In the genomic region with DNA sequence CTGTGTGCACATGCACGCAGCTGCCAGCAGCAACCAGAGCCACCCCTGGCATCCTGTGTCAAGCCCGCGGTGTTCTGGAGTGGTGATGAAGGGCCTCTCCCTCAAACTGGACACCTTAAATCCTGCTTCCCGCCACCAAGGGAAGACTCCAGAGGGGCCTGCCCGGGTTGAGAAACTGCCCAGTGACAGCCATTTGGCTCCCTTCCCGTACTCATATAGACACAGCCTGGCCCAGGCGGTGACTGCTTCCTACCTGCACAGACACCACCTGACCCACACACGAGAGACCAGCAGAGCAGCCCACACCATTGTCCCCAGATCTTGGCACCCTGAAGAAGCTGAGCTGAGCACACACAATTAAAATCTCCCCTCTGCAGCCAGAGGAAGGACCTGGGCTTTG, we compare ENCODE assay signal across 22 cellular contexts.
A peak's percentile ranks its signal among the peaks of the same experiment; 100 is the strongest.
DNase-seq lines count a peak whose midpoint lies in the region; FAIRE-seq and TF ChIP-seq lines count a peak whose summit lies in the region.
"Had no signal": no experiment of that assay in that cellular context is flagged by ENCODE, and none has a peak within 500 bp of the region (broad histone marks: within the 10 kb centered on the region; RNA-seq: fewer than 3 reads in every experiment).

No MANE protein-coding gene starts in this region.

- no peak overlapping the region for H3K27ac ChIP-seq in mesendoderm (ENCODE audit: low read depth, low read length)
- no peak overlapping the region for H3K27ac ChIP-seq in trophoblast cell (ENCODE audit: low read depth, low read length)
- H3K27ac ChIP-seq in vagina: no peak overlapping the region
- H3K27ac ChIP-seq: brain microvascular endothelial cell, SJCRH30 had no signal

- H2BK12ac ChIP-seq in trophoblast cell (ENCODE audit: low read length): no peak overlapping the region

- peak overlapping the region; percentile 81 for H3K56ac ChIP-seq in mesendoderm (ENCODE audit: low read length)

- H3K4me1 ChIP-seq in mesendoderm (ENCODE audit: control insufficient read depth, low read depth, low read length): peaks cover 15% of the 10 kb centered on the region
- no peaks in the 10 kb centered on the region for H3K4me1 ChIP-seq in trophoblast cell (ENCODE audit: control insufficient read depth in 1 of 2, insufficient read depth in 2 of 2, low read length in 2 of 2)
- no peaks in the 10 kb centered on the region for H3K4me1 ChIP-seq in vagina
- H3K4me1 ChIP-seq: SJCRH30 had no signal

- no peaks in the 10 kb centered on the region for H3K36me3 ChIP-seq in mesendoderm (ENCODE audit: control insufficient read depth, insufficient read depth, low read length)
- no peaks in the 10 kb centered on the region for H3K36me3 ChIP-seq in trophoblast cell (ENCODE audit: control insufficient read depth in 1 of 2, insufficient read depth in 2 of 2, low read length in 2 of 2)
- H3K36me3 ChIP-seq in vagina: no peaks in the 10 kb centered on the region
- H3K36me3 ChIP-seq: brain microvascular endothelial cell, SJCRH30 had no signal

- H2BK5ac ChIP-seq in mesendoderm (ENCODE audit: low read length) (peak overlapping the region; percentile 18), trophoblast cell (ENCODE audit: low read depth, low read length, poor library complexity) (no peak overlapping the region)

- H4K91ac ChIP-seq in trophoblast cell (ENCODE audit: low read depth, low read length): no peak overlapping the region

- H4K8ac ChIP-seq in mesendoderm (ENCODE audit: low read depth, low read length) (no peak overlapping the region), trophoblast cell (ENCODE audit: low read depth, low read length) (no peak overlapping the region)

- no peak overlapping the region for H3K4me2 ChIP-seq in mesendoderm (ENCODE audit: low read length)
- no peak overlapping the region for H3K4me2 ChIP-seq in trophoblast cell (ENCODE audit: low read length)

- H4K5ac ChIP-seq in mesendoderm (ENCODE audit: low read length): no peak overlapping the region

- H3K4me3 ChIP-seq in LNCaP clone FGC (ENCODE audit: low read depth, low read length): no peak overlapping the region
- no peak overlapping the region for H3K4me3 ChIP-seq in mesendoderm (ENCODE audit: low read length)
- no peak overlapping the region for H3K4me3 ChIP-seq in trophoblast cell (ENCODE audit: low read depth, low read length)
- H3K4me3 ChIP-seq in vagina: no peak overlapping the region
- H3K4me3 ChIP-seq: SJCRH30 had no signal

- H2BK15ac ChIP-seq in mesendoderm (replicated peaks; ENCODE audit: low read depth): no peak overlapping the region

- H2AK5ac ChIP-seq in mesendoderm (ENCODE audit: low read length) (no peak overlapping the region), trophoblast cell (ENCODE audit: low read length) (no peak overlapping the region)

- DNase-seq in COR-L47 (lab: John Stamatoyannopoulos, UW) (peak; percentile 85), LNCaP clone FGC (ENCODE audit: low read depth) (peak; percentile 32), NCI-H748 (lab: John Stamatoyannopoulos, UW; ENCODE audit: unreplicated experiment) (peak; percentile 63), mesendoderm (no peak), trophoblast cell (no peak), GM12891 (ENCODE audit: insufficient read length, low spot score) (no peak), vagina (ENCODE audit: extremely low spot score in 2 of 2) (no peak), NCI-H1930 (lab: John Stamatoyannopoulos, UW) (no peak)
- DNase-seq: activated B cell treated with CpG ODN at 0.5 μM for 24 hours; activated CD8-positive, alpha-beta memory T cell treated with anti-CD3 and anti-CD28 coated beads for 24 hours; activated naive CD8-positive, alpha-beta T cell treated with anti-CD3 and anti-CD28 coated beads, Interleukin-2, amount 10 ng/mL, durations not matched to agents 7 days and 5 days; brain microvascular endothelial cell; CD8-positive, alpha-beta T cell; dermis blood vessel endothelial cell; KBM-7; MV-4-11; NCI-H524 treated with DMSO at 0.1 percent for 48 hours; OCI-M1; SJCRH30; T-helper 17 cell had no signal

- no peak overlapping the region for H2AFZ ChIP-seq in trophoblast cell (ENCODE audit: insufficient read depth, low read length, poor library complexity)

- no peak for FAIRE-seq in GM12891 (lab: Jason Lieb, UNC)
- FAIRE-seq: frontal cortex, urothelium cell line had no signal

- WGBS in mesendoderm (ENCODE audit: extremely low coverage, insufficient coverage, low lambda C conversion rate): no CpG with 5 or more reads among the region's 8 CpGs
- no CpG with 5 or more reads among the region's 8 CpGs for WGBS in trophoblast cell (ENCODE audit: extremely low coverage, insufficient coverage, insufficient read length)

- TF ChIP-seq CTCF in LNCaP clone FGC (IDR thresholded peaks at IDR 0.05; ENCODE audit: control insufficient read depth, extremely low read depth, insufficient read depth): no peak
- no peak for TF ChIP-seq CTCF in vagina (IDR thresholded peaks at IDR 0.05)

- H3K79me1 ChIP-seq in mesendoderm (ENCODE audit: low read length) (no peaks in the 10 kb centered on the region), trophoblast cell (ENCODE audit: low read length) (no peaks in the 10 kb centered on the region)

- H3K14ac ChIP-seq in trophoblast cell (ENCODE audit: low read length): no peak overlapping the region

- TF ChIP-seq POLR2A in GM12891 (IDR thresholded peaks at IDR 0.05; ENCODE audit: low read depth, low read length) (no peak), vagina (IDR thresholded peaks at IDR 0.05) (no peak)

- H3K9me3 ChIP-seq in trophoblast cell (ENCODE audit: insufficient read depth, low read depth, low read length) (peaks cover 3% of the 10 kb centered on the region), vagina (no peaks in the 10 kb centered on the region)
- H3K9me3 ChIP-seq: SJCRH30 had no signal

- H3K27me3 ChIP-seq in mesendoderm (ENCODE audit: insufficient read depth, low read length, poor library complexity) (no peaks in the 10 kb centered on the region), trophoblast cell (ENCODE audit: insufficient read depth, low read length) (no peaks in the 10 kb centered on the region), vagina (peaks cover 3% of the 10 kb centered on the region)

- H3K23ac ChIP-seq in mesendoderm (ENCODE audit: low read length): no peak overlapping the region
- no peak overlapping the region for H3K23ac ChIP-seq in trophoblast cell (ENCODE audit: low read length)

- H2BK120ac ChIP-seq in mesendoderm (ENCODE audit: low read depth, low read length) (no peak overlapping the region), trophoblast cell (ENCODE audit: insufficient read depth, low read length, poor library complexity) (no peak overlapping the region)

- H4K12ac ChIP-seq in trophoblast cell (ENCODE audit: low read depth, low read length): no peak overlapping the region

- intact Hi-C loops in vagina (cut with DNase I): no loop called here

- H3K79me2 ChIP-seq in mesendoderm (ENCODE audit: control insufficient read depth, insufficient read depth, low read length) (no peaks in the 10 kb centered on the region), trophoblast cell (ENCODE audit: control insufficient read depth, insufficient read depth, low read length, poor library complexity) (no peaks in the 10 kb centered on the region)

- H3K4ac ChIP-seq in mesendoderm (ENCODE audit: low read depth, low read length) (no peak overlapping the region), trophoblast cell (ENCODE audit: low read depth, low read length) (no peak overlapping the region)

- H3K9ac ChIP-seq in mesendoderm (ENCODE audit: low read length): peak overlapping the region; percentile 8
- no peak overlapping the region for H3K9ac ChIP-seq in trophoblast cell (ENCODE audit: low read length)

- no peak overlapping the region for H3K18ac ChIP-seq in mesendoderm (ENCODE audit: low read length)
- H3K18ac ChIP-seq in trophoblast cell (ENCODE audit: low read length): no peak overlapping the region

TF ChIP-seq in GM12891, 5 proteins besides CTCF, POLR2A, EP300 and RAD21:
- no peak for TF ChIP-seq POLR2AphosphoS5 (IDR thresholded peaks at IDR 0.05; ENCODE audit: low read depth, low read length)
- TF ChIP-seq POU2F2 (IDR thresholded peaks at IDR 0.05; ENCODE audit: low read depth, low read length): no peak
- no peak for TF ChIP-seq SPI1 (IDR thresholded peaks at IDR 0.05; ENCODE audit: low read depth, low read length)
- TF ChIP-seq TAF1 (IDR thresholded peaks at IDR 0.05; ENCODE audit: low read depth, low read length): no peak
- TF ChIP-seq PAX5 (IDR thresholded peaks at IDR 0.05; ENCODE audit: insufficient read depth, low read length, severe bottlenecking): no peak

Comparison
In these comparisons a context has a peak if more than half of its experiments do, and no peak if none do; other contexts are left out.
1. DNase-seq: peak in COR-L47 (single experiment), LNCaP clone FGC (single experiment) and NCI-H748 (single experiment); none in mesendoderm (single experiment), trophoblast cell (0 of 2), GM12891 (single experiment), vagina (0 of 2) and NCI-H1930 (0 of 2).